1 cellular context compared by ENCODE assay signal in the genomic region with DNA sequence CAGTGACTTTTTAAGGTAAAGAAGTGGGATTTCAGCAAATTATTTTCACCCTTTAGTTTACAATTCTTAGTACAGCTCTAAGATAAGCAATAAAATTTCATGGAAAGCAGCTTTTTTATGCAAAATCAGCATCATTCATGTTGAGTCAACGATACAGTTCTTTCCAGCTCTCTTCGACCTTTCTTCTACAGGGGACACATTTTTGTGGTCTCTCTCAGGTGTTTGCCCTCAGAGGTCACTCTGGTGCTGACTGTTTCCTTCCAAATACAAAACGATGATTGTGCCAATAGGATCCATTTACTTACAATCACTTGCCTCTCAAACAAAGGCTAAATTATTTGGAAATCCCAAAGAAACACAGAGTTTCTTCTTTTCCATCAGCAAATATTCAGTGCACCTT.
A peak's percentile ranks its signal among the peaks of the same experiment; 100 is the strongest.
TF ChIP-seq lines count a peak whose summit lies in the region.

No MANE protein-coding gene starts in this region.

TF ChIP-seq in HepG2, 621 proteins besides CTCF, POLR2A, EP300 and RAD21 (continued from another document and continues in another):
- no peak for TF ChIP-seq KDM2A (CRISPR knock-in tag; IDR thresholded peaks at IDR 0.05; ENCODE audit: borderline replicate concordance, low read depth)
- TF ChIP-seq TCF12 (IDR thresholded peaks at IDR 0.05), result no peak
- TF ChIP-seq TCF12 (CRISPR knock-in tag; IDR thresholded peaks at IDR 0.05), result no peak
- no peak for TF ChIP-seq SAFB2 (CRISPR knock-in tag; IDR thresholded peaks at IDR 0.05; ENCODE audit: borderline replicate concordance, low read depth)
- TF ChIP-seq, protein P1, sequence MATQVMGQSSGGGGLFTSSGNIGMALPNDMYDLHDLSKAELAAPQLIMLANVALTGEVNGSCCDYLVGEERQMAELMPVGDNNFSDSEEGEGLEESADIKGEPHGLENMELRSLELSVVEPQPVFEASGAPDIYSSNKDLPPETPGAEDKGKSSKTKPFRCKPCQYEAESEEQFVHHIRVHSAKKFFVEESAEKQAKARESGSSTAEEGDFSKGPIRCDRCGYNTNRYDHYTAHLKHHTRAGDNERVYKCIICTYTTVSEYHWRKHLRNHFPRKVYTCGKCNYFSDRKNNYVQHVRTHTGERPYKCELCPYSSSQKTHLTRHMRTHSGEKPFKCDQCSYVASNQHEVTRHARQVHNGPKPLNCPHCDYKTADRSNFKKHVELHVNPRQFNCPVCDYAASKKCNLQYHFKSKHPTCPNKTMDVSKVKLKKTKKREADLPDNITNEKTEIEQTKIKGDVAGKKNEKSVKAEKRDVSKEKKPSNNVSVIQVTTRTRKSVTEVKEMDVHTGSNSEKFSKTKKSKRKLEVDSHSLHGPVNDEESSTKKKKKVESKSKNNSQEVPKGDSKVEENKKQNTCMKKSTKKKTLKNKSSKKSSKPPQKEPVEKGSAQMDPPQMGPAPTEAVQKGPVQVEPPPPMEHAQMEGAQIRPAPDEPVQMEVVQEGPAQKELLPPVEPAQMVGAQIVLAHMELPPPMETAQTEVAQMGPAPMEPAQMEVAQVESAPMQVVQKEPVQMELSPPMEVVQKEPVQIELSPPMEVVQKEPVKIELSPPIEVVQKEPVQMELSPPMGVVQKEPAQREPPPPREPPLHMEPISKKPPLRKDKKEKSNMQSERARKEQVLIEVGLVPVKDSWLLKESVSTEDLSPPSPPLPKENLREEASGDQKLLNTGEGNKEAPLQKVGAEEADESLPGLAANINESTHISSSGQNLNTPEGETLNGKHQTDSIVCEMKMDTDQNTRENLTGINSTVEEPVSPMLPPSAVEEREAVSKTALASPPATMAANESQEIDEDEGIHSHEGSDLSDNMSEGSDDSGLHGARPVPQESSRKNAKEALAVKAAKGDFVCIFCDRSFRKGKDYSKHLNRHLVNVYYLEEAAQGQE (IDR thresholded peaks at IDR 0.05; ENCODE audit: borderline replicate concordance in 1 of 2, low read depth in 1 of 2, low read length in 2 of 2), result no peak
- TF ChIP-seq, protein P2, sequence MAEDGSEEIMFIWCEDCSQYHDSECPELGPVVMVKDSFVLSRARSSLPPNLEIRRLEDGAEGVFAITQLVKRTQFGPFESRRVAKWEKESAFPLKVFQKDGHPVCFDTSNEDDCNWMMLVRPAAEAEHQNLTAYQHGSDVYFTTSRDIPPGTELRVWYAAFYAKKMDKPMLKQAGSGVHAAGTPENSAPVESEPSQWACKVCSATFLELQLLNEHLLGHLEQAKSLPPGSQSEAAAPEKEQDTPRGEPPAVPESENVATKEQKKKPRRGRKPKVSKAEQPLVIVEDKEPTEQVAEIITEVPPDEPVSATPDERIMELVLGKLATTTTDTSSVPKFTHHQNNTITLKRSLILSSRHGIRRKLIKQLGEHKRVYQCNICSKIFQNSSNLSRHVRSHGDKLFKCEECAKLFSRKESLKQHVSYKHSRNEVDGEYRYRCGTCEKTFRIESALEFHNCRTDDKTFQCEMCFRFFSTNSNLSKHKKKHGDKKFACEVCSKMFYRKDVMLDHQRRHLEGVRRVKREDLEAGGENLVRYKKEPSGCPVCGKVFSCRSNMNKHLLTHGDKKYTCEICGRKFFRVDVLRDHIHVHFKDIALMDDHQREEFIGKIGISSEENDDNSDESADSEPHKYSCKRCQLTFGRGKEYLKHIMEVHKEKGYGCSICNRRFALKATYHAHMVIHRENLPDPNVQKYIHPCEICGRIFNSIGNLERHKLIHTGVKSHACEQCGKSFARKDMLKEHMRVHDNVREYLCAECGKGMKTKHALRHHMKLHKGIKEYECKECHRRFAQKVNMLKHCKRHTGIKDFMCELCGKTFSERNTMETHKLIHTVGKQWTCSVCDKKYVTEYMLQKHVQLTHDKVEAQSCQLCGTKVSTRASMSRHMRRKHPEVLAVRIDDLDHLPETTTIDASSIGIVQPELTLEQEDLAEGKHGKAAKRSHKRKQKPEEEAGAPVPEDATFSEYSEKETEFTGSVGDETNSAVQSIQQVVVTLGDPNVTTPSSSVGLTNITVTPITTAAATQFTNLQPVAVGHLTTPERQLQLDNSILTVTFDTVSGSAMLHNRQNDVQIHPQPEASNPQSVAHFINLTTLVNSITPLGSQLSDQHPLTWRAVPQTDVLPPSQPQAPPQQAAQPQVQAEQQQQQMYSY (CRISPR knock-in tag; IDR thresholded peaks at IDR 0.05), result no peak
- TF ChIP-seq, protein P3, sequence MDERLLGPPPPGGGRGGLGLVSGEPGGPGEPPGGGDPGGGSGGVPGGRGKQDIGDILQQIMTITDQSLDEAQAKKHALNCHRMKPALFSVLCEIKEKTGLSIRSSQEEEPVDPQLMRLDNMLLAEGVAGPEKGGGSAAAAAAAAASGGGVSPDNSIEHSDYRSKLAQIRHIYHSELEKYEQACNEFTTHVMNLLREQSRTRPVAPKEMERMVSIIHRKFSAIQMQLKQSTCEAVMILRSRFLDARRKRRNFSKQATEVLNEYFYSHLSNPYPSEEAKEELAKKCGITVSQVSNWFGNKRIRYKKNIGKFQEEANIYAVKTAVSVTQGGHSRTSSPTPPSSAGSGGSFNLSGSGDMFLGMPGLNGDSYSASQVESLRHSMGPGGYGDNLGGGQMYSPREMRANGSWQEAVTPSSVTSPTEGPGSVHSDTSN (CRISPR knock-in tag; IDR thresholded peaks at IDR 0.05), result no peak
- TF ChIP-seq, protein P4, sequence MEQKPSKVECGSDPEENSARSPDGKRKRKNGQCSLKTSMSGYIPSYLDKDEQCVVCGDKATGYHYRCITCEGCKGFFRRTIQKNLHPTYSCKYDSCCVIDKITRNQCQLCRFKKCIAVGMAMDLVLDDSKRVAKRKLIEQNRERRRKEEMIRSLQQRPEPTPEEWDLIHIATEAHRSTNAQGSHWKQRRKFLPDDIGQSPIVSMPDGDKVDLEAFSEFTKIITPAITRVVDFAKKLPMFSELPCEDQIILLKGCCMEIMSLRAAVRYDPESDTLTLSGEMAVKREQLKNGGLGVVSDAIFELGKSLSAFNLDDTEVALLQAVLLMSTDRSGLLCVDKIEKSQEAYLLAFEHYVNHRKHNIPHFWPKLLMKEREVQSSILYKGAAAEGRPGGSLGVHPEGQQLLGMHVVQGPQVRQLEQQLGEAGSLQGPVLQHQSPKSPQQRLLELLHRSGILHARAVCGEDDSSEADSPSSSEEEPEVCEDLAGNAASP (CRISPR knock-in tag; IDR thresholded peaks at IDR 0.05; ENCODE audit: borderline replicate concordance), result 0 out of 2 replicates have a peak, but pooled peaks have one; percentile 38
- TF ChIP-seq ZMYM4 (CRISPR knock-in tag; IDR thresholded peaks at IDR 0.05), result no peak
- no peak for TF ChIP-seq CBX2 (IDR thresholded peaks at IDR 0.05; ENCODE audit: low read depth, low read length)
- TF ChIP-seq CBX2 (CRISPR knock-in tag; IDR thresholded peaks at IDR 0.05; ENCODE audit: low read depth), result no peak
- no peak for TF ChIP-seq SRY (CRISPR knock-in tag; IDR thresholded peaks at IDR 0.05)
- no peak for TF ChIP-seq ZSCAN30 (CRISPR knock-in tag; IDR thresholded peaks at IDR 0.05)
- TF ChIP-seq ZMYM2 (CRISPR knock-in tag; IDR thresholded peaks at IDR 0.05), result no peak
- no peak for TF ChIP-seq FOXA1 (IDR thresholded peaks at IDR 0.05)
- TF ChIP-seq FOXA1 (CRISPR knock-in tag; IDR thresholded peaks at IDR 0.05), result 0 out of 2 replicates have a peak, but pooled peaks have one; percentile 33
- no peak for TF ChIP-seq MTF1 (CRISPR knock-in tag; IDR thresholded peaks at IDR 0.05)
- no peak for TF ChIP-seq ZNF839 (CRISPR knock-in tag; IDR thresholded peaks at IDR 0.05; ENCODE audit: borderline replicate concordance)
- TF ChIP-seq ZNF251 (CRISPR knock-in tag; IDR thresholded peaks at IDR 0.05), result no peak
- TF ChIP-seq, protein P5, sequence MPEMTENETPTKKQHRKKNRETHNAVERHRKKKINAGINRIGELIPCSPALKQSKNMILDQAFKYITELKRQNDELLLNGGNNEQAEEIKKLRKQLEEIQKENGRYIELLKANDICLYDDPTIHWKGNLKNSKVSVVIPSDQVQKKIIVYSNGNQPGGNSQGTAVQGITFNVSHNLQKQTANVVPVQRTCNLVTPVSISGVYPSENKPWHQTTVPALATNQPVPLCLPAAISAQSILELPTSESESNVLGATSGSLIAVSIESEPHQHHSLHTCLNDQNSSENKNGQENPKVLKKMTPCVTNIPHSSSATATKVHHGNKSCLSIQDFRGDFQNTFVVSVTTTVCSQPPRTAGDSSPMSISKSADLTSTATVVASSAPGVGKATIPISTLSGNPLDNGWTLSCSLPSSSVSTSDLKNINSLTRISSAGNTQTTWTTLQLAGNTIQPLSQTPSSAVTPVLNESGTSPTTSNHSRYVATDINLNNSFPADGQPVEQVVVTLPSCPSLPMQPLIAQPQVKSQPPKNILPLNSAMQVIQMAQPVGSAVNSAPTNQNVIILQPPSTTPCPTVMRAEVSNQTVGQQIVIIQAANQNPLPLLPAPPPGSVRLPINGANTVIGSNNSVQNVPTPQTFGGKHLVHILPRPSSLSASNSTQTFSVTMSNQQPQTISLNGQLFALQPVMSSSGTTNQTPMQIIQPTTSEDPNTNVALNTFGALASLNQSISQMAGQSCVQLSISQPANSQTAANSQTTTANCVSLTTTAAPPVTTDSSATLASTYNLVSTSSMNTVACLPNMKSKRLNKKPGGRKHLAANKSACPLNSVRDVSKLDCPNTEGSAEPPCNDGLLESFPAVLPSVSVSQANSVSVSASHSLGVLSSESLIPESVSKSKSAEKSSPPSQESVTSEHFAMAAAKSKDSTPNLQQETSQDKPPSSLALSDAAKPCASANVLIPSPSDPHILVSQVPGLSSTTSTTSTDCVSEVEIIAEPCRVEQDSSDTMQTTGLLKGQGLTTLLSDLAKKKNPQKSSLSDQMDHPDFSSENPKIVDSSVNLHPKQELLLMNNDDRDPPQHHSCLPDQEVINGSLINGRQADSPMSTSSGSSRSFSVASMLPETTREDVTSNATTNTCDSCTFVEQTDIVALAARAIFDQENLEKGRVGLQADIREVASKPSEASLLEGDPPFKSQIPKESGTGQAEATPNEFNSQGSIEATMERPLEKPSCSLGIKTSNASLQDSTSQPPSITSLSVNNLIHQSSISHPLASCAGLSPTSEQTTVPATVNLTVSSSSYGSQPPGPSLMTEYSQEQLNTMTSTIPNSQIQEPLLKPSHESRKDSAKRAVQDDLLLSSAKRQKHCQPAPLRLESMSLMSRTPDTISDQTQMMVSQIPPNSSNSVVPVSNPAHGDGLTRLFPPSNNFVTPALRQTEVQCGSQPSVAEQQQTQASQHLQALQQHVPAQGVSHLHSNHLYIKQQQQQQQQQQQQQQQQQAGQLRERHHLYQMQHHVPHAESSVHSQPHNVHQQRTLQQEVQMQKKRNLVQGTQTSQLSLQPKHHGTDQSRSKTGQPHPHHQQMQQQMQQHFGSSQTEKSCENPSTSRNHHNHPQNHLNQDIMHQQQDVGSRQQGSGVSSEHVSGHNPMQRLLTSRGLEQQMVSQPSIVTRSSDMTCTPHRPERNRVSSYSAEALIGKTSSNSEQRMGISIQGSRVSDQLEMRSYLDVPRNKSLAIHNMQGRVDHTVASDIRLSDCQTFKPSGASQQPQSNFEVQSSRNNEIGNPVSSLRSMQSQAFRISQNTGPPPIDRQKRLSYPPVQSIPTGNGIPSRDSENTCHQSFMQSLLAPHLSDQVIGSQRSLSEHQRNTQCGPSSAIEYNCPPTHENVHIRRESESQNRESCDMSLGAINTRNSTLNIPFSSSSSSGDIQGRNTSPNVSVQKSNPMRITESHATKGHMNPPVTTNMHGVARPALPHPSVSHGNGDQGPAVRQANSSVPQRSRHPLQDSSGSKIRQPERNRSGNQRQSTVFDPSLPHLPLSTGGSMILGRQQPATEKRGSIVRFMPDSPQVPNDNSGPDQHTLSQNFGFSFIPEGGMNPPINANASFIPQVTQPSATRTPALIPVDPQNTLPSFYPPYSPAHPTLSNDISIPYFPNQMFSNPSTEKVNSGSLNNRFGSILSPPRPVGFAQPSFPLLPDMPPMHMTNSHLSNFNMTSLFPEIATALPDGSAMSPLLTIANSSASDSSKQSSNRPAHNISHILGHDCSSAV (CRISPR knock-in tag; IDR thresholded peaks at IDR 0.05; ENCODE audit: borderline replicate concordance), result no peak
- no peak for TF ChIP-seq ZNF33B (CRISPR knock-in tag; IDR thresholded peaks at IDR 0.05)
- no peak for TF ChIP-seq GABPB1 (CRISPR knock-in tag; IDR thresholded peaks at IDR 0.05)
- no peak for TF ChIP-seq MBNL3 (CRISPR knock-in tag; conservative IDR thresholded peaks at IDR 0.05)
- TF ChIP-seq, protein P6, sequence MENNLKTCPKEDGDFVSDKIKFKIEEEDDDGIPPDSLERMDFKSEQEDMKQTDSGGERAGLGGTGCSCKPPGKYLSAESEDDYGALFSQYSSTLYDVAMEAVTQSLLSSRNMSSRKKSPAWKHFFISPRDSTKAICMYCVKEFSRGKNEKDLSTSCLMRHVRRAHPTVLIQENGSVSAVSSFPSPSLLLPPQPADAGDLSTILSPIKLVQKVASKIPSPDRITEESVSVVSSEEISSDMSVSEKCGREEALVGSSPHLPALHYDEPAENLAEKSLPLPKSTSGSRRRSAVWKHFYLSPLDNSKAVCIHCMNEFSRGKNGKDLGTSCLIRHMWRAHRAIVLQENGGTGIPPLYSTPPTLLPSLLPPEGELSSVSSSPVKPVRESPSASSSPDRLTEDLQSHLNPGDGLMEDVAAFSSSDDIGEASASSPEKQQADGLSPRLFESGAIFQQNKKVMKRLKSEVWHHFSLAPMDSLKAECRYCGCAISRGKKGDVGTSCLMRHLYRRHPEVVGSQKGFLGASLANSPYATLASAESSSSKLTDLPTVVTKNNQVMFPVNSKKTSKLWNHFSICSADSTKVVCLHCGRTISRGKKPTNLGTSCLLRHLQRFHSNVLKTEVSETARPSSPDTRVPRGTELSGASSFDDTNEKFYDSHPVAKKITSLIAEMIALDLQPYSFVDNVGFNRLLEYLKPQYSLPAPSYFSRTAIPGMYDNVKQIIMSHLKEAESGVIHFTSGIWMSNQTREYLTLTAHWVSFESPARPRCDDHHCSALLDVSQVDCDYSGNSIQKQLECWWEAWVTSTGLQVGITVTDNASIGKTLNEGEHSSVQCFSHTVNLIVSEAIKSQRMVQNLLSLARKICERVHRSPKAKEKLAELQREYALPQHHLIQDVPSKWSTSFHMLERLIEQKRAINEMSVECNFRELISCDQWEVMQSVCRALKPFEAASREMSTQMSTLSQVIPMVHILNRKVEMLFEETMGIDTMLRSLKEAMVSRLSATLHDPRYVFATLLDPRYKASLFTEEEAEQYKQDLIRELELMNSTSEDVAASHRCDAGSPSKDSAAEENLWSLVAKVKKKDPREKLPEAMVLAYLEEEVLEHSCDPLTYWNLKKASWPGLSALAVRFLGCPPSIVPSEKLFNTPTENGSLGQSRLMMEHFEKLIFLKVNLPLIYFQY (CRISPR knock-in tag; IDR thresholded peaks at IDR 0.05; ENCODE audit: borderline replicate concordance), result no peak
- TF ChIP-seq, protein P7, sequence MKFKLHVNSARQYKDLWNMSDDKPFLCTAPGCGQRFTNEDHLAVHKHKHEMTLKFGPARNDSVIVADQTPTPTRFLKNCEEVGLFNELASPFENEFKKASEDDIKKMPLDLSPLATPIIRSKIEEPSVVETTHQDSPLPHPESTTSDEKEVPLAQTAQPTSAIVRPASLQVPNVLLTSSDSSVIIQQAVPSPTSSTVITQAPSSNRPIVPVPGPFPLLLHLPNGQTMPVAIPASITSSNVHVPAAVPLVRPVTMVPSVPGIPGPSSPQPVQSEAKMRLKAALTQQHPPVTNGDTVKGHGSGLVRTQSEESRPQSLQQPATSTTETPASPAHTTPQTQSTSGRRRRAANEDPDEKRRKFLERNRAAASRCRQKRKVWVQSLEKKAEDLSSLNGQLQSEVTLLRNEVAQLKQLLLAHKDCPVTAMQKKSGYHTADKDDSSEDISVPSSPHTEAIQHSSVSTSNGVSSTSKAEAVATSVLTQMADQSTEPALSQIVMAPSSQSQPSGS (CRISPR knock-in tag; IDR thresholded peaks at IDR 0.05), result no peak
- no peak for TF ChIP-seq ZFP37 (CRISPR knock-in tag; IDR thresholded peaks at IDR 0.05; ENCODE audit: borderline replicate concordance)
- no peak for TF ChIP-seq ETV6 (CRISPR knock-in tag; conservative IDR thresholded peaks at IDR 0.05)
- TF ChIP-seq HDAC1 (CRISPR knock-in tag; IDR thresholded peaks at IDR 0.05), result no peak
- no peak for TF ChIP-seq ZNF570 (CRISPR knock-in tag; IDR thresholded peaks at IDR 0.05; ENCODE audit: borderline replicate concordance)
- TF ChIP-seq ZC3H4 (CRISPR knock-in tag; IDR thresholded peaks at IDR 0.05; ENCODE audit: borderline replicate concordance), result no peak
